In the genomic region with DNA sequence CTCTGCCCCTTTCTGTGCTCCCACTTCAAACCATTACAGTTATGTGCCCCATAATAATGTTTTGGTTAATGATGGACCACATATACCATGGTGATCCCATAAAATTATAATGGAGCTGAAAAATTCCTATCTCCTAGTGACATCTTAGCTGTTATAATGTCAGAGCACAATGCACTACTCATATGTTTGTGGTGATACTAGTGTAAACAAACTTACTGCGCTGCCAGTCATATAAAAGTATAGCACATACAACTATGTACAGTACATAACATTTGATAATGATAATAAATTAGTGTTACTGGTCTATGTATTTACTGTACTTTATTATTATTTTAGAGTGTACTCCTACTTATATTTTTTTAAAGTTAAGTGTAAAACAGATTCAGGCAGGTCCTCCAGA, we compare ENCODE assay signal across 11 cellular contexts. TPM values are rescaled to one million over a fixed set of nuclear protein-coding genes. Genes with fewer than 3 reads are reported as not detected.
"Had no signal": no experiment of that assay in that cellular context is flagged by ENCODE, and none has a peak within 500 bp of the region (broad histone marks: within the 10 kb centered on the region; RNA-seq: fewer than 3 reads in every experiment).

No MANE protein-coding gene starts in this region.

- ATAC-seq: GM23338, HCT116 had no signal

- H3K4me1 ChIP-seq: HAP-1 had no signal

- H3K9ac ChIP-seq: GM23248 had no signal

- H3K4me2 ChIP-seq: GM23338 had no signal

- H2AFZ ChIP-seq: GM23248, GM23338 had no signal

- H3K36me3 ChIP-seq: HAP-1 had no signal

- H3K9me3 ChIP-seq: HAP-1 had no signal

- DNase-seq: GM23248, GOT3, H7, H9, HCEC 1CT, HFFc6 had no signal

- H3K4me3 ChIP-seq: GM23248, GM23338, HAP-1 had no signal

- H3K27ac ChIP-seq: GM23248 had no signal

RNA-seq across cellular contexts. Expression of a gene that starts 51.3 kb away (rescaled TPM):
- total RNA-seq: GM23248, GM23338, H1, H4, H7, H9, HFFc6 had no signal
